17 cellular contexts compared by ENCODE assay signal in genomic region chr3:172254542-172254941, GRCh38.
DNase-seq lines count a peak whose midpoint lies in the region; ATAC-seq, FAIRE-seq and TF ChIP-seq lines count a peak whose summit lies in the region.
"Had no signal": no experiment of that assay in that cellular context is flagged by ENCODE, and none has a peak within 500 bp of the region (broad histone marks: within the 10 kb centered on the region; RNA-seq: fewer than 3 reads in every experiment).

No MANE protein-coding gene starts in this region.

- intact Hi-C loops in heart left ventricle (cut with DNase I) (no loop called here), left ventricle myocardium superior (cut with micrococcal nuclease) (no loop called here), HepG2 (cut with micrococcal nuclease; ENCODE audit: unreplicated experiment) (no loop called here), tibial artery (cut with DNase I; ENCODE audit: low total_unique reads) (no loop called here)

- ATAC-seq in heart left ventricle, result no peak
- no peak for ATAC-seq in left ventricle myocardium superior
- ATAC-seq in HepG2, result 0 out of 3 replicates have a peak, but pooled peaks have one; percentile 5
- ATAC-seq in HG03432 (IDR thresholded peaks at IDR 0.05; ENCODE audit: unreplicated experiment), result no peak
- ATAC-seq: GM23338, HCT116, K562 had no signal

- CTCF ChIA-PET in HepG2 (lab: Yijun Ruan, JAX; ENCODE audit: low intra/inter-chr PET ratio, low total read pairs), result no interaction called here

- TF ChIP-seq EP300 in HepG2 (IDR thresholded peaks at IDR 0.05; ENCODE audit: low read depth in 2 of 2, low read length in 2 of 2), result no peak
- no peak for TF ChIP-seq EP300 in HepG2 (CRISPR knock-in tag; IDR thresholded peaks at IDR 0.05; ENCODE audit: borderline replicate concordance)

- POLR2A ChIA-PET in HepG2 (lab: Yijun Ruan, JAX), result no interaction called here

- DNase-seq in heart left ventricle (no peak), left ventricle myocardium superior (no peak), chondrocyte (ENCODE audit: low spot score) (no peak), HepG2 (ENCODE audit: low spot score) (no peak), tibial artery (no peak), HFFc6 (no peak), DMS 273 (lab: John Stamatoyannopoulos, UW; ENCODE audit: unreplicated experiment) (no peak)
- DNase-seq: CD4-positive, alpha-beta memory T cell; DMS79; NCI-H1436; NCI-H2029 treated with DMSO at 0.1 percent for 48 hours; NCI-H2171 treated with DMSO at 0.1 percent for 48 hours; NCI-H774 had no signal

- no peak overlapping the region for H3K9ac ChIP-seq in HepG2 (ENCODE audit: insufficient read depth, low read depth, low read length)

- H3K27me3 ChIP-seq in heart left ventricle (no peaks in the 10 kb centered on the region), HepG2 (ENCODE audit: control insufficient read depth in 1 of 2, insufficient read depth in 2 of 2, low read length in 2 of 2) (no peaks in the 10 kb centered on the region), tibial artery (no peaks in the 10 kb centered on the region)

- H3K4me1 ChIP-seq in heart left ventricle (peaks cover 7 to 59% (median 39%) of the 10 kb centered on the region in 12 donors), HepG2 (ENCODE audit: insufficient read depth, low read length) (peaks cover 75% of the 10 kb centered on the region), tibial artery (peaks cover 0 to 68% (median 45%) of the 10 kb centered on the region in 4 donors)

- H3K4me2 ChIP-seq in HepG2 (ENCODE audit: low read depth, low read length), result no peak overlapping the region
- H3K4me2 ChIP-seq: GM23338 had no signal

- H2AFZ ChIP-seq in HepG2 (ENCODE audit: low read length), result no peak overlapping the region
- H2AFZ ChIP-seq: GM23338 had no signal

- H3K4me1 Mint-ChIP-seq in chondrocyte (ENCODE audit: low read depth), result peaks cover 86% of the 10 kb centered on the region
- peaks cover 56% of the 10 kb centered on the region for H3K4me1 Mint-ChIP-seq in HFFc6 (ENCODE audit: low read depth)
- H3K4me1 Mint-ChIP-seq: CD4-positive, alpha-beta memory T cell had no signal

- no peak for TF ChIP-seq POLR2A in heart left ventricle (IDR thresholded peaks at IDR 0.05)
- TF ChIP-seq POLR2A in HepG2 (IDR thresholded peaks at IDR 0.05; ENCODE audit: insufficient read depth in 1 of 2, low read depth in 2 of 2, low read length in 2 of 2), result peak in 1 of 2 experiments; percentile 22; a peak in 1 of 4 replicates

- H3K4me3 ChIP-seq in heart left ventricle (no peak overlapping the region), HepG2 (replicated peaks in 1 of 3; ENCODE audit: insufficient read depth in 1 of 3, low read depth in 2 of 3, low read length in 3 of 3) (no peak overlapping the region), tibial artery (no peak overlapping the region)
- H3K4me3 ChIP-seq: GM23338, K562 had no signal

- H3K4me3 Mint-ChIP-seq in chondrocyte (ENCODE audit: unreplicated experiment), result no peak overlapping the region
- H3K4me3 Mint-ChIP-seq in HFFc6, result no peak overlapping the region
- H3K4me3 Mint-ChIP-seq: CD4-positive, alpha-beta memory T cell; GM23338 had no signal

- no TSS peak for BruUV-seq in HepG2 (replicated peaks; lab: Mats Ljungman, UMichigan)

- 77 to 94% (median 90%) methylated on average over 1 of the region's 1 CpG for WGBS in heart left ventricle, 4 donors
- 86% methylated on average over 1 of the region's 1 CpG for WGBS in HepG2 (ENCODE audit: low lambda C conversion rate)

- H3K9me3 Mint-ChIP-seq in chondrocyte (ENCODE audit: low read depth), result no peaks in the 10 kb centered on the region
- no peaks in the 10 kb centered on the region for H3K9me3 Mint-ChIP-seq in HFFc6
- H3K9me3 Mint-ChIP-seq: CD4-positive, alpha-beta memory T cell; GM23338 had no signal

- H3K27ac Mint-ChIP-seq in chondrocyte (ENCODE audit: unreplicated experiment), result peak overlapping the region; percentile 51
- no peak overlapping the region for H3K27ac Mint-ChIP-seq in HFFc6
- H3K27ac Mint-ChIP-seq: CD4-positive, alpha-beta memory T cell; GM23338 had no signal

- H3K79me2 ChIP-seq in HepG2 (ENCODE audit: insufficient read depth, low read length), result peaks cover 78% of the 10 kb centered on the region

- H3K9me3 ChIP-seq in heart left ventricle, result no peaks in the 10 kb centered on the region
- no peaks in the 10 kb centered on the region for H3K9me3 ChIP-seq in HepG2 (ENCODE audit: low read length)
- no peaks in the 10 kb centered on the region for H3K9me3 ChIP-seq in tibial artery

- H4K20me1 ChIP-seq in HepG2 (ENCODE audit: insufficient read depth, low read length), result peaks cover 98% of the 10 kb centered on the region

- peaks cover 25% of the 10 kb centered on the region for H3K36me3 Mint-ChIP-seq in chondrocyte (ENCODE audit: low read depth)
- peaks cover 66% of the 10 kb centered on the region for H3K36me3 Mint-ChIP-seq in HFFc6 (ENCODE audit: low read depth)

- H3K27me3 Mint-ChIP-seq in chondrocyte (ENCODE audit: low read depth) (no peaks in the 10 kb centered on the region), HFFc6 (ENCODE audit: insufficient read depth) (no peaks in the 10 kb centered on the region; the same call in 1 of the 2 replicates)
- H3K27me3 Mint-ChIP-seq: CD4-positive, alpha-beta memory T cell had no signal

- no peak for TF ChIP-seq RAD21 in HepG2 (CRISPR knock-in tag; IDR thresholded peaks at IDR 0.05)

- FAIRE-seq in HepG2 (lab: Jason Lieb, UNC), result no peak
- FAIRE-seq: K562 had no signal

- TF ChIP-seq CTCF in heart left ventricle (IDR thresholded peaks at IDR 0.05) (no peak), chondrocyte (IDR thresholded peaks at IDR 0.05) (no peak), HepG2 (CRISPR knock-in tag; IDR thresholded peaks at IDR 0.05) (no peak), tibial artery (IDR thresholded peaks at IDR 0.05) (no peak), HFFc6 (IDR thresholded peaks at IDR 0.05) (no peak)

- peak overlapping the region in 8 of 12 donors; percentile 25 to 83 (median 74) for H3K27ac ChIP-seq in heart left ventricle
- H3K27ac ChIP-seq in HepG2 (ENCODE audit: extremely low read length, insufficient read depth, low read length), result no peak overlapping the region
- H3K27ac ChIP-seq in tibial artery, result peak overlapping the region; percentile 69 to 81

- H3K36me3 ChIP-seq in heart left ventricle, result peaks cover 0 to 46% (median 26%) of the 10 kb centered on the region in 9 donors
- H3K36me3 ChIP-seq in HepG2 (replicated peaks in 1 of 2; ENCODE audit: control insufficient read depth in 1 of 2, insufficient read depth in 2 of 2, low read length in 2 of 2), result peaks cover 20 to 81% of the 10 kb centered on the region in 2 experiments
- peaks cover 0 to 16% (median 7%) of the 10 kb centered on the region in 3 donors for H3K36me3 ChIP-seq in tibial artery

- in situ Hi-C loops in HepG2 (cut with HindIII; ENCODE audit: extremely low pct_ligation_motif_present, low pct_unique_long_range_greater_than_20kb), result no loop called here

TF ChIP-seq in HepG2, 621 proteins besides CTCF, POLR2A, EP300 and RAD21:
- TF ChIP-seq RBM22 (optimal IDR thresholded peaks at IDR 0.05; ENCODE audit: low read length) (peak; percentile 97), SSRP1 (CRISPR knock-in tag; IDR thresholded peaks at IDR 0.05) (0 out of 2 replicates have a peak, but pooled peaks have one; percentile 26), MBNL3 (CRISPR knock-in tag; conservative IDR thresholded peaks at IDR 0.05) (no peak), ZNF562 (CRISPR knock-in tag; IDR thresholded peaks at IDR 0.05; ENCODE audit: borderline replicate concordance) (no peak), MED1 (CRISPR knock-in tag; IDR thresholded peaks at IDR 0.05) (no peak), HOXA3 (CRISPR knock-in tag; IDR thresholded peaks at IDR 0.05) (no peak), MBD4 (IDR thresholded peaks at IDR 0.05; ENCODE audit: borderline replicate concordance, low read length) (peak; percentile 48; the same call in 1 of the 2 replicates)
